In genomic region chrX:68692651-68693050, GRCh38 we compare ENCODE assay signal across 1 cellular context.
TF ChIP-seq lines count a peak whose summit lies in the region.

No MANE protein-coding gene starts in this region.

TF ChIP-seq in H1, 55 proteins besides CTCF, POLR2A, EP300 and RAD21:
- no peak for TF ChIP-seq TCF12 (IDR thresholded peaks at IDR 0.05; ENCODE audit: low read depth, low read length)
- TF ChIP-seq, protein P1, sequence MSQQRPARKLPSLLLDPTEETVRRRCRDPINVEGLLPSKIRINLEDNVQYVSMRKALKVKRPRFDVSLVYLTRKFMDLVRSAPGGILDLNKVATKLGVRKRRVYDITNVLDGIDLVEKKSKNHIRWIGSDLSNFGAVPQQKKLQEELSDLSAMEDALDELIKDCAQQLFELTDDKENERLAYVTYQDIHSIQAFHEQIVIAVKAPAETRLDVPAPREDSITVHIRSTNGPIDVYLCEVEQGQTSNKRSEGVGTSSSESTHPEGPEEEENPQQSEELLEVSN (IDR thresholded peaks at IDR 0.05), result no peak
- no peak for TF ChIP-seq SP1 (IDR thresholded peaks at IDR 0.05; ENCODE audit: low read depth, low read length)
- no peak for TF ChIP-seq BRCA1 (IDR thresholded peaks at IDR 0.05; ENCODE audit: low read depth, low read length)
- TF ChIP-seq, protein P2, sequence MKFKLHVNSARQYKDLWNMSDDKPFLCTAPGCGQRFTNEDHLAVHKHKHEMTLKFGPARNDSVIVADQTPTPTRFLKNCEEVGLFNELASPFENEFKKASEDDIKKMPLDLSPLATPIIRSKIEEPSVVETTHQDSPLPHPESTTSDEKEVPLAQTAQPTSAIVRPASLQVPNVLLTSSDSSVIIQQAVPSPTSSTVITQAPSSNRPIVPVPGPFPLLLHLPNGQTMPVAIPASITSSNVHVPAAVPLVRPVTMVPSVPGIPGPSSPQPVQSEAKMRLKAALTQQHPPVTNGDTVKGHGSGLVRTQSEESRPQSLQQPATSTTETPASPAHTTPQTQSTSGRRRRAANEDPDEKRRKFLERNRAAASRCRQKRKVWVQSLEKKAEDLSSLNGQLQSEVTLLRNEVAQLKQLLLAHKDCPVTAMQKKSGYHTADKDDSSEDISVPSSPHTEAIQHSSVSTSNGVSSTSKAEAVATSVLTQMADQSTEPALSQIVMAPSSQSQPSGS (IDR thresholded peaks at IDR 0.05; ENCODE audit: low read length), result no peak
- TF ChIP-seq SP4 (IDR thresholded peaks at IDR 0.05; ENCODE audit: low read length), result no peak
- no peak for TF ChIP-seq RFX5 (IDR thresholded peaks at IDR 0.05; ENCODE audit: borderline replicate concordance, low read depth, low read length)
- TF ChIP-seq NRF1 (IDR thresholded peaks at IDR 0.05; ENCODE audit: low read depth, low read length), result no peak
TF ChIP-seq in H1: peak in this region for 0.
